ENCODE assay signal across 18 cellular contexts in the genomic region with DNA sequence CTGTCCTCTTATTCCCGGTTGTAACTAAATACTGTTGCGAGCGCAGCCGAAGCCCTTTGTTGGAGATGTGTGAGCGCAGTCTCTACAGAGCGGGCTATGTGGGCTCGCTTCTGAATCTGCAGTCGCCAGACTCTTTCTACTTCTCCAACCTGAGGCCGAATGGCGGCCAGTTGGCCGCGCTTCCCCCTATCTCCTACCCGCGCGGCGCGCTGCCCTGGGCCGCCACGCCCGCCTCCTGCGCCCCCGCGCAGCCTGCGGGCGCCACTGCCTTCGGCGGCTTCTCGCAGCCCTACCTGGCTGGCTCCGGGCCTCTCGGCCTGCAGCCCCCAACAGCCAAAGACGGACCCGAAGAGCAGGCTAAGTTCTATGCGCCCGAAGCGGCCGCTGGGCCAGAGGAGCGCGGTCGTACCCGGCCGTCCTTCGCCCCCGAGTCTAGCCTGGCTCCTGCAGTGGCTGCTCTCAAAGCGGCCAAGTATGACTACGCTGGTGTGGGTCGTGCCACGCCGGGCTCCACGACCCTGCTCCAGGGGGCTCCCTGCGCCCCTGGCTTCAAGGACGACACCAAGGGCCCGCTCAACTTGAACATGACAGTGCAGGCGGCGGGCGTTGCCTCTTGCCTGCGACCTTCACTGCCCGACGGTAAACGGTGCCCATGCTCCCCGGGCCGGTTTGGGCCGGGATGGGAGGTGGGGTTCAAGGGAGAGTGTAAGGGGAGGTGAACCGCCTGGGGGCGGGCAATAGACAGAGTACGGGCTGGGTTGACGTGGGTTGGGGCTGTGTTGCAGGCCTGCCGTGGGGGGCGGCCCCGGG. TPM values are rescaled to one million over a fixed set of nuclear protein-coding genes. Genes with fewer than 3 reads are reported as not detected.
A peak's percentile ranks its signal among the peaks of the same experiment; 100 is the strongest.
DNase-seq lines count a peak whose midpoint lies in the region; TF ChIP-seq lines count a peak whose summit lies in the region.
"Had no signal": no experiment of that assay in that cellular context is flagged by ENCODE, and none has a peak within 500 bp of the region (broad histone marks: within the 10 kb centered on the region; RNA-seq: fewer than 3 reads in every experiment).

A gene with protein sequence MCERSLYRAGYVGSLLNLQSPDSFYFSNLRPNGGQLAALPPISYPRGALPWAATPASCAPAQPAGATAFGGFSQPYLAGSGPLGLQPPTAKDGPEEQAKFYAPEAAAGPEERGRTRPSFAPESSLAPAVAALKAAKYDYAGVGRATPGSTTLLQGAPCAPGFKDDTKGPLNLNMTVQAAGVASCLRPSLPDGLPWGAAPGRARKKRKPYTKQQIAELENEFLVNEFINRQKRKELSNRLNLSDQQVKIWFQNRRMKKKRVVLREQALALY (plus strand): TSS at position 59 of the 810 bp plus-strand sequence. CDS start 7 bp downstream, at position 66.

- H3K4me1 ChIP-seq in NT2/D1 (ENCODE audit: insufficient read depth, insufficient read length) (peaks cover 6% of the 10 kb centered on the region), iPS-18a (ENCODE audit: control insufficient read depth, low read depth, low read length) (peaks cover 22% of the 10 kb centered on the region), smooth muscle cell (ENCODE audit: low read depth) (no peaks in the 10 kb centered on the region), A673 (ENCODE audit: insufficient read depth, low read length, poor library complexity, severe bottlenecking) (peaks cover 49% of the 10 kb centered on the region)

- H3K4me3 ChIP-seq in NT2/D1 (ENCODE audit: insufficient read length, low read depth): peak within 1 kb of the TSS; percentile 41
- peak within 1 kb of the TSS; percentile 5 for H3K4me3 ChIP-seq in iPS-18a (ENCODE audit: low read length)
- peak within 1 kb of the TSS; percentile 58 for H3K4me3 ChIP-seq in smooth muscle cell
- no peak within 1 kb of the TSS for H3K4me3 ChIP-seq in A673 (ENCODE audit: low read depth, low read length, poor library complexity, severe bottlenecking)
- H3K4me3 ChIP-seq: gastroesophageal sphincter, mucosa of descending colon had no signal

- H3K27ac ChIP-seq in iPS-18a (ENCODE audit: low read length): no peak within 1 kb of the TSS
- no peak within 1 kb of the TSS for H3K27ac ChIP-seq in smooth muscle cell (ENCODE audit: low read depth)
- no peak within 1 kb of the TSS for H3K27ac ChIP-seq in A673 (ENCODE audit: low read depth, low read length, poor library complexity, severe bottlenecking)
- H3K27ac ChIP-seq: epithelial cell of prostate, gastroesophageal sphincter, WERI-Rb-1 had no signal

- TF ChIP-seq CTCF in smooth muscle cell (IDR thresholded peaks at IDR 0.05; ENCODE audit: borderline replicate concordance, insufficient read depth, poor library complexity, severe bottlenecking) (no peak), A673 (conservative IDR thresholded peaks at IDR 0.05; ENCODE audit: low read depth, low read length) (no peak)

- H2AFZ ChIP-seq in smooth muscle cell (ENCODE audit: low read depth): peak within 1 kb of the TSS; percentile 89

- 9% methylated on average over 66 of the region's 69 CpGs for WGBS in smooth muscle cell (ENCODE audit: low lambda C conversion rate)

- H3K9me3 ChIP-seq in NT2/D1 (ENCODE audit: insufficient read depth, low read length) (peaks cover 43% of the 10 kb centered on the region; the same call in 1 of the 2 replicates), iPS-18a (ENCODE audit: control insufficient read depth, low read depth, low read length) (no peaks in the 10 kb centered on the region), smooth muscle cell (replicated peaks; ENCODE audit: low read depth) (no peaks in the 10 kb centered on the region), A673 (ENCODE audit: low read depth, low read length, poor library complexity, severe bottlenecking) (no peaks in the 10 kb centered on the region)
- H3K9me3 ChIP-seq: gastroesophageal sphincter, mucosa of descending colon had no signal

- DNase-seq in activated CD4-positive, alpha-beta memory T cell treated with anti-CD3 and anti-CD28 coated beads for 36 hours: no peak
- no peak for DNase-seq in activated CD4-positive, alpha-beta memory T cell treated with anti-CD3 and anti-CD28 coated beads, Interleukin-2, amount 10 ng/mL, durations not matched to agents 7 days and 5 days
- DNase-seq in NT2/D1 (ENCODE audit: low read depth, low spot score) (no peak), smooth muscle cell (lab: John Stamatoyannopoulos, UW; ENCODE audit: unreplicated experiment) (no peak), DMS53 (lab: John Stamatoyannopoulos, UW) (no peak), A673 (ENCODE audit: low spot score) (no peak)
- DNase-seq in stimulated activated CD4-positive, alpha-beta T cell treated with anti-CD3 and anti-CD28 coated beads, Interleukin-15, amount 100 ng/mL, for 24 hours: no peak
- DNase-seq: cerebellar nuclear complex, GF-D8, NCI-H187 treated with DMSO at 0.1 percent for 48 hours, NCI-H524, WERI-Rb-1 had no signal

- H3K9ac ChIP-seq in NT2/D1 (ENCODE audit: insufficient read length, low read depth) (peak within 1 kb of the TSS; percentile 77), iPS-18a (ENCODE audit: low read length) (no peak within 1 kb of the TSS), smooth muscle cell (ENCODE audit: low read depth) (no peak within 1 kb of the TSS)

- no peaks in the 10 kb centered on the region for H3K9me3 Mint-ChIP-seq in activated CD4-positive, alpha-beta memory T cell treated with anti-CD3 and anti-CD28 coated beads for 36 hours
- no peaks in the 10 kb centered on the region for H3K9me3 Mint-ChIP-seq in activated CD4-positive, alpha-beta memory T cell treated with anti-CD3 and anti-CD28 coated beads, Interleukin-2, amount 10 ng/mL, durations not matched to agents 7 days and 5 days

- no peaks in the 10 kb centered on the region for H3K36me3 Mint-ChIP-seq in activated CD4-positive, alpha-beta memory T cell treated with anti-CD3 and anti-CD28 coated beads for 36 hours
- H3K36me3 Mint-ChIP-seq in activated CD4-positive, alpha-beta memory T cell treated with anti-CD3 and anti-CD28 coated beads, Interleukin-2, amount 10 ng/mL, durations not matched to agents 7 days and 5 days (ENCODE audit: low read depth): no peaks in the 10 kb centered on the region
- H3K36me3 Mint-ChIP-seq: CD8-positive, alpha-beta T cell had no signal

- intact Hi-C loops in activated CD4-positive, alpha-beta memory T cell treated with anti-CD3 and anti-CD28 coated beads for 36 hours (cut with micrococcal nuclease): loop anchor here (5.0 to 10.0 kb wide), 2 partner anchors 848 to 895 kb away; no protein-coding TSS in a partner anchor
- intact Hi-C loops in A673 (cut with micrococcal nuclease; ENCODE audit: unreplicated experiment): loop anchor here (5.0 to 10.0 kb wide), 3 partner anchors 1068 to 1398 kb away; a partner anchor contains a TSS

- H3K4me3 Mint-ChIP-seq in activated CD4-positive, alpha-beta memory T cell treated with anti-CD3 and anti-CD28 coated beads for 36 hours: peak within 1 kb of the TSS; percentile 2
- no peak within 1 kb of the TSS for H3K4me3 Mint-ChIP-seq in activated CD4-positive, alpha-beta memory T cell treated with anti-CD3 and anti-CD28 coated beads, Interleukin-2, amount 10 ng/mL, durations not matched to agents 7 days and 5 days
- H3K4me3 Mint-ChIP-seq: CD8-positive, alpha-beta T cell had no signal

- H3K27me3 Mint-ChIP-seq in activated CD4-positive, alpha-beta memory T cell treated with anti-CD3 and anti-CD28 coated beads for 36 hours: peaks cover 88% of the 10 kb centered on the region
- peaks cover 94% of the 10 kb centered on the region for H3K27me3 Mint-ChIP-seq in activated CD4-positive, alpha-beta memory T cell treated with anti-CD3 and anti-CD28 coated beads, Interleukin-2, amount 10 ng/mL, durations not matched to agents 7 days and 5 days

- peaks cover 3% of the 10 kb centered on the region for H3F3A ChIP-seq in smooth muscle cell (ENCODE audit: low read depth)

- peak within 1 kb of the TSS; percentile 96 for H3K4me2 ChIP-seq in smooth muscle cell

- BruUV-seq in A673 (replicated peaks; lab: Mats Ljungman, UMichigan): no TSS peak

- H3K4me1 Mint-ChIP-seq in activated CD4-positive, alpha-beta memory T cell treated with anti-CD3 and anti-CD28 coated beads for 36 hours (ENCODE audit: low read depth): peaks cover 19% of the 10 kb centered on the region
- H3K4me1 Mint-ChIP-seq in activated CD4-positive, alpha-beta memory T cell treated with anti-CD3 and anti-CD28 coated beads, Interleukin-2, amount 10 ng/mL, durations not matched to agents 7 days and 5 days: peaks cover 17% of the 10 kb centered on the region

- H3K27ac Mint-ChIP-seq in activated CD4-positive, alpha-beta memory T cell treated with anti-CD3 and anti-CD28 coated beads for 36 hours: no peak within 1 kb of the TSS
- no peak within 1 kb of the TSS for H3K27ac Mint-ChIP-seq in activated CD4-positive, alpha-beta memory T cell treated with anti-CD3 and anti-CD28 coated beads, Interleukin-2, amount 10 ng/mL, durations not matched to agents 7 days and 5 days
- H3K27ac Mint-ChIP-seq: CD8-positive, alpha-beta T cell had no signal

- H3K36me3 ChIP-seq in NT2/D1 (ENCODE audit: insufficient read depth, insufficient read length, low read length) (peaks cover 2% of the 10 kb centered on the region), iPS-18a (ENCODE audit: control insufficient read depth, low read depth, low read length) (no peaks in the 10 kb centered on the region), smooth muscle cell (ENCODE audit: low read depth) (no peaks in the 10 kb centered on the region), A673 (ENCODE audit: insufficient read depth, low read length, poor library complexity, severe bottlenecking) (peaks cover 1% of the 10 kb centered on the region)
- H3K36me3 ChIP-seq: gastroesophageal sphincter, WERI-Rb-1 had no signal

- no peaks in the 10 kb centered on the region for H3K79me2 ChIP-seq in smooth muscle cell (ENCODE audit: low read depth)

- POLR2A ChIA-PET in activated CD4-positive, alpha-beta memory T cell treated with anti-CD3 and anti-CD28 coated beads for 36 hours (lab: Charles Lee): no interaction called here
- POLR2A ChIA-PET in activated CD4-positive, alpha-beta memory T cell treated with anti-CD3 and anti-CD28 coated beads, Interleukin-2, amount 10 ng/mL, durations not matched to agents 7 days and 5 days (lab: Charles Lee): no interaction called here
- POLR2A ChIA-PET in A673 (lab: Charles Lee; ENCODE audit: low non-redundant PET): no interaction called here

- peaks cover 83% of the 10 kb centered on the region for H3K27me3 ChIP-seq in NT2/D1 (ENCODE audit: insufficient read depth, insufficient read length)
- H3K27me3 ChIP-seq in iPS-18a (ENCODE audit: control insufficient read depth, insufficient read depth, low read length): peaks cover 100% of the 10 kb centered on the region
- H3K27me3 ChIP-seq in smooth muscle cell (ENCODE audit: low read depth): peaks cover 96% of the 10 kb centered on the region
- H3K27me3 ChIP-seq in A673 (replicated peaks; ENCODE audit: insufficient read depth, low read depth, low read length, poor library complexity): no peaks in the 10 kb centered on the region

- CTCF ChIA-PET in activated CD4-positive, alpha-beta memory T cell treated with anti-CD3 and anti-CD28 coated beads for 36 hours (lab: Charles Lee): no interaction called here
- CTCF ChIA-PET in activated CD4-positive, alpha-beta memory T cell treated with anti-CD3 and anti-CD28 coated beads, Interleukin-2, amount 10 ng/mL, durations not matched to agents 7 days and 5 days (lab: Charles Lee): no interaction called here
- CTCF ChIA-PET in A673 (lab: Charles Lee): no interaction called here

- H4K20me1 ChIP-seq in smooth muscle cell (ENCODE audit: low read depth): no peaks in the 10 kb centered on the region

RNA-seq across cellular contexts. Expression of the gene that starts here (rescaled TPM):
- total RNA-seq in activated CD4-positive, alpha-beta memory T cell treated with anti-CD3 and anti-CD28 coated beads for 36 hours: not detected
- total RNA-seq in activated CD4-positive, alpha-beta memory T cell treated with anti-CD3 and anti-CD28 coated beads, Interleukin-2, amount 10 ng/mL, durations not matched to agents 7 days and 5 days: not detected
- total RNA-seq in smooth muscle cell (0.54 TPM in 1 of 2 replicates, not detected in the other), A673 (2021) (0.58 and 0.72 TPM in 2 replicates)
- polyA plus RNA-seq in smooth muscle cell: not detected in 2 replicates
- total RNA-seq: CD8-positive, alpha-beta T cell; gastroesophageal sphincter; mucosa of descending colon; temporal lobe had no signal
